23 cellular contexts compared by ENCODE assay signal in genomic region chr19:42353341-42354015, GRCh38. TPM values are rescaled to one million over a fixed set of nuclear protein-coding genes. Genes with fewer than 3 reads are reported as not detected.
DNase-seq lines count a peak whose midpoint lies in the region; ATAC-seq and TF ChIP-seq lines count a peak whose summit lies in the region.
"Had no signal": no experiment of that assay in that cellular context is flagged by ENCODE, and none has a peak within 500 bp of the region (broad histone marks: within the 10 kb centered on the region; RNA-seq: fewer than 3 reads in every experiment).

No MANE protein-coding gene starts in this region.

- H4K20me1 ChIP-seq in BLaER1 (no peaks in the 10 kb centered on the region), osteoblast (ENCODE audit: insufficient read depth, low read length) (no peaks in the 10 kb centered on the region)

- H3K27me3 ChIP-seq in BLaER1, result no peaks in the 10 kb centered on the region
- H3K27me3 ChIP-seq in endodermal cell (ENCODE audit: control insufficient read depth, insufficient read depth, low read length, poor library complexity, severe bottlenecking), result no peaks in the 10 kb centered on the region
- H3K27me3 ChIP-seq in osteoblast (ENCODE audit: insufficient read depth, low read length), result no peaks in the 10 kb centered on the region

- H2AFZ ChIP-seq in osteoblast (ENCODE audit: low read length), result no peak overlapping the region

- H3K4me1 Mint-ChIP-seq in activated T-helper 17 cell treated with anti-CD3 and anti-CD28 coated beads, Interleukin-2, amount 50 U/mL, for 72 hours, result peaks cover 4% of the 10 kb centered on the region
- H3K4me1 Mint-ChIP-seq in endodermal cell, result no peaks in the 10 kb centered on the region

- H3K27ac ChIP-seq in BLaER1, result 0 out of 2 replicates have a peak overlapping the region, but pooled peaks have one; percentile 2
- peak overlapping the region; percentile 70 for H3K27ac ChIP-seq in endodermal cell (ENCODE audit: low read depth, low read length)
- H3K27ac ChIP-seq in osteoblast (ENCODE audit: low read depth, low read length), result no peak overlapping the region
- H3K27ac ChIP-seq: C4-2B had no signal

- H3K4me2 ChIP-seq in BLaER1 (peak overlapping the region; percentile 39), osteoblast (ENCODE audit: insufficient read depth, low read length) (no peak overlapping the region)

- H3K36me3 ChIP-seq in BLaER1 (peaks cover 75% of the 10 kb centered on the region), endodermal cell (ENCODE audit: control insufficient read depth, insufficient read depth, low read length) (peaks cover 14% of the 10 kb centered on the region), osteoblast (ENCODE audit: insufficient read depth, low read length) (no peaks in the 10 kb centered on the region)

- 94% methylated on average over 13 to 29 of the region's 29 CpGs for WGBS in endodermal cell (ENCODE audit: insufficient coverage in 1 of 2, insufficient read length in 1 of 2), 2 experiments

- H3K9me3 Mint-ChIP-seq in activated T-helper 17 cell treated with anti-CD3 and anti-CD28 coated beads, Interleukin-2, amount 50 U/mL, for 72 hours, result no peaks in the 10 kb centered on the region
- H3K9me3 Mint-ChIP-seq in endodermal cell, result no peaks in the 10 kb centered on the region
- H3K9me3 Mint-ChIP-seq: CD8-positive, alpha-beta T cell had no signal

- H3K27ac Mint-ChIP-seq in activated T-helper 17 cell treated with anti-CD3 and anti-CD28 coated beads, Interleukin-2, amount 50 U/mL, for 72 hours, result peak overlapping the region; percentile 25
- H3K27ac Mint-ChIP-seq in endodermal cell, result no peak overlapping the region
- H3K27ac Mint-ChIP-seq: CD8-positive, alpha-beta T cell had no signal

- no peaks in the 10 kb centered on the region for H3K79me2 ChIP-seq in osteoblast (ENCODE audit: insufficient read depth, low read length)

- no peaks in the 10 kb centered on the region for H3K9me3 ChIP-seq in BLaER1
- no peaks in the 10 kb centered on the region for H3K9me3 ChIP-seq in endodermal cell (ENCODE audit: control insufficient read depth, low read length)
- no peaks in the 10 kb centered on the region for H3K9me3 ChIP-seq in osteoblast (ENCODE audit: low read depth, low read length)

- H3K9ac ChIP-seq in BLaER1 (no peak overlapping the region), endodermal cell (ENCODE audit: extremely low read depth, low read length, poor library complexity, severe bottlenecking) (no peak overlapping the region)

- no peaks in the 10 kb centered on the region for H3K27me3 Mint-ChIP-seq in activated T-helper 17 cell treated with anti-CD3 and anti-CD28 coated beads, Interleukin-2, amount 50 U/mL, for 72 hours
- no peaks in the 10 kb centered on the region for H3K27me3 Mint-ChIP-seq in endodermal cell (ENCODE audit: insufficient read depth)

- ATAC-seq in activated T-helper 17 cell treated with anti-CD3 and anti-CD28 coated beads, Interleukin-2, amount 50 U/mL, for 72 hours (replicated peaks), result no peak
- ATAC-seq in HG02588 (IDR thresholded peaks at IDR 0.05; ENCODE audit: unreplicated experiment) (no peak), GM18870 (IDR thresholded peaks at IDR 0.05; ENCODE audit: unreplicated experiment) (no peak)
- ATAC-seq: CD8-positive, alpha-beta T cell; PC-3; SK-N-SH treated with all-trans-retinoic acid at 6 μM for 48 hours had no signal

- H3K4me3 ChIP-seq in BLaER1 (no peak overlapping the region), endodermal cell (ENCODE audit: low read length) (no peak overlapping the region), osteoblast (ENCODE audit: insufficient read depth, low read length) (no peak overlapping the region)

- TF ChIP-seq CTCF in endodermal cell (conservative IDR thresholded peaks at IDR 0.05) (no peak), osteoblast (IDR thresholded peaks at IDR 0.05; ENCODE audit: extremely low read depth, low read depth, low read length) (no peak)

- H3K4me3 Mint-ChIP-seq in activated T-helper 17 cell treated with anti-CD3 and anti-CD28 coated beads, Interleukin-2, amount 50 U/mL, for 72 hours, result no peak overlapping the region
- H3K4me3 Mint-ChIP-seq in endodermal cell, result no peak overlapping the region
- H3K4me3 Mint-ChIP-seq: CD8-positive, alpha-beta T cell had no signal

- DNase-seq in endodermal cell, result no peak
- DNase-seq in osteoblast (ENCODE audit: insufficient read length, low spot score, missing footprints), result peak; percentile 64
- no peak for DNase-seq in inferior parietal cortex (ENCODE audit: extremely low spot score)
- DNase-seq in NCI-H446 (lab: John Stamatoyannopoulos, UW), result no peak
- DNase-seq: Calu3; CD8-positive, alpha-beta T cell; DND-41; NCI-H1048; NCI-H1436; NCI-H187; NCI-H2171 treated with DMSO at 0.1 percent for 48 hours; NCI-H345; NCI-H524 treated with DMSO at 0.1 percent for 48 hours; NCI-H82; NK-92 treated with Interleukin-12 subunit alpha and Interleukin-12 subunit beta, amount 100 ng/mL, for 24 hours; PC-3 had no signal

- peaks cover 17% of the 10 kb centered on the region for H3K4me1 ChIP-seq in BLaER1
- no peaks in the 10 kb centered on the region for H3K4me1 ChIP-seq in endodermal cell (ENCODE audit: control insufficient read depth, insufficient read depth, low read length)
- no peaks in the 10 kb centered on the region for H3K4me1 ChIP-seq in osteoblast (ENCODE audit: insufficient read depth, low read length)

- H3K36me3 Mint-ChIP-seq in activated T-helper 17 cell treated with anti-CD3 and anti-CD28 coated beads, Interleukin-2, amount 50 U/mL, for 72 hours (ENCODE audit: low read depth), result no peaks in the 10 kb centered on the region
- H3K36me3 Mint-ChIP-seq in endodermal cell (ENCODE audit: low read depth), result peaks cover 31% of the 10 kb centered on the region

RNA-seq across cellular contexts. Expression of gene MEGF8, which starts 28.0 kb away (rescaled TPM):
- 1 to 10 TPM; 3.0 to 3.1 TPM for total RNA-seq in activated T-helper 17 cell treated with anti-CD3 and anti-CD28 coated beads, Interleukin-2, amount 50 U/mL, for 72 hours
- 10 to 100 TPM; 48.0 to 51.4 TPM for total RNA-seq in endodermal cell
- polyA plus RNA-seq in endodermal cell (2013, experiment 1 of 2), result 26.6 TPM
- polyA plus RNA-seq in endodermal cell (2013, experiment 2 of 2), result 28.6 TPM
- 23.9 and 30.0 TPM in 2 replicates for total RNA-seq in osteoblast

RNA-seq across cellular contexts. Expression of gene CNFN, which starts 36.6 kb away (rescaled TPM):
- under 1 TPM in 1 of 2 donors, not detected in 1; 0.54 TPM for total RNA-seq in activated T-helper 17 cell treated with anti-CD3 and anti-CD28 coated beads, Interleukin-2, amount 50 U/mL, for 72 hours
- total RNA-seq in endodermal cell, result 1 to 10 TPM; 5.0 to 6.6 TPM
- 12.8 TPM for polyA plus RNA-seq in endodermal cell (2013, experiment 1 of 2)
- 12.1 TPM for polyA plus RNA-seq in endodermal cell (2013, experiment 2 of 2)
- total RNA-seq in osteoblast, result not detected in 2 replicates
- total RNA-seq: CD8-positive, alpha-beta T cell had no signal

RNA-seq across cellular contexts. Expression of gene TMEM145, which starts 40.4 kb away (rescaled TPM):
- total RNA-seq in activated T-helper 17 cell treated with anti-CD3 and anti-CD28 coated beads, Interleukin-2, amount 50 U/mL, for 72 hours, result 1 to 10 TPM in 1 of 2 donors, under 1 TPM in 1; 0.50 to 1.6 TPM
- total RNA-seq in endodermal cell (under 1 TPM; 0.38 to 0.42 TPM), osteoblast (not detected in 2 replicates)
- polyA plus RNA-seq in endodermal cell (2013, experiment 1 of 2), result 4.4 TPM
- polyA plus RNA-seq in endodermal cell (2013, experiment 2 of 2), result 2.2 TPM
- total RNA-seq: CD8-positive, alpha-beta T cell had no signal
- polyA plus RNA-seq: AG04450 had no signal

RNA-seq across cellular contexts. Expression of gene PAFAH1B3, which starts 51.1 kb away (rescaled TPM):
- total RNA-seq in activated T-helper 17 cell treated with anti-CD3 and anti-CD28 coated beads, Interleukin-2, amount 50 U/mL, for 72 hours, result 10 to 100 TPM; 42.0 to 60.2 TPM
- 10 to 100 TPM; 63.0 to 70.2 TPM for total RNA-seq in endodermal cell
- polyA plus RNA-seq in endodermal cell (2013, experiment 1 of 2), result 105 TPM
- polyA plus RNA-seq in endodermal cell (2013, experiment 2 of 2), result 98.0 TPM
- total RNA-seq in osteoblast, result 18.3 and 23.2 TPM in 2 replicates
- total RNA-seq: PC-3 had no signal

RNA-seq across cellular contexts. Expression of gene PRR19, which starts 51.5 kb away (rescaled TPM):
- 1 to 10 TPM; 1.3 to 1.4 TPM for total RNA-seq in activated T-helper 17 cell treated with anti-CD3 and anti-CD28 coated beads, Interleukin-2, amount 50 U/mL, for 72 hours
- total RNA-seq in endodermal cell (1 to 10 TPM; 1.4 to 2.7 TPM), osteoblast (0.36 and 0.59 TPM in 2 replicates)
- polyA plus RNA-seq in endodermal cell (2013, experiment 1 of 2), result 1.9 TPM
- 2.4 TPM for polyA plus RNA-seq in endodermal cell (2013, experiment 2 of 2)
- total RNA-seq: PC-3 had no signal
